ENCODE assay signal across 9 cellular contexts in the genomic region with DNA sequence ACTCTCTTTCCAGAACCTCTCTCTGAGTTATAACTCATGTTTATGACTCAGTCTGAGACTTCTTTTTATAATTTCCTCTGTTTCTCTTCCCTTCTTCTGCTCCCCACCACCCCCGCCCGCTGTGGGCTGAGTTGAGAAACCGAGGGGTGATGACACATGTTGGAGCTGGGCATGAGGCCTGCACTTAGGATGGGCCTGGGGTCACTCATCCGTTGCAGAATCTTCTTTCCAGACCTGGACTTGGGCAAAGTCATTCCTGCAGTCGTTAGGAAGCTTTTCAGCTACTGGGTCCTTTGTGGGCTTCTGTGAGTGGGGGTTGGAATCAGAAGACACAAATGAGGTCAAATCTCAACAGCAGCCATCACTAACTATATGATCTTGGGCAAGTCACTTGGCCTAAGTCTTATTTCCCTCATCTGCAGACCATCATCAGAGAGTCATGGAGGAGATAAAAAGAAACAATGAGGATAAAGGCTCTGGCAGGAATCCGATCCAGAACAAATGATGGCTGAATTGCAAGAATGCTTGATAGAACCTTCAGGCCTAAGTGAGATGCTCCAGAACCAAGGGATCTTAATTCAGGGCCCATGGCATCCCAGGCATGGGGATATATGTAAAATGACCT. TPM values are rescaled to one million over a fixed set of nuclear protein-coding genes. Genes with fewer than 3 reads are reported as not detected.
A peak's percentile ranks its signal among the peaks of the same experiment; 100 is the strongest.
DNase-seq lines count a peak whose midpoint lies in the region; ATAC-seq and TF ChIP-seq lines count a peak whose summit lies in the region.
"Had no signal": no experiment of that assay in that cellular context is flagged by ENCODE, and none has a peak within 500 bp of the region (broad histone marks: within the 10 kb centered on the region; RNA-seq: fewer than 3 reads in every experiment).

No MANE protein-coding gene starts in this region.

- no peak overlapping the region for H3K4me3 Mint-ChIP-seq in activated B cell treated with CpG ODN at 0.5 μM for 24 hours
- H3K4me3 Mint-ChIP-seq: activated naive CD8-positive, alpha-beta T cell treated with anti-CD3 and anti-CD28 coated beads, Interleukin-2, amount 10 ng/mL, durations not matched to agents 7 days and 5 days had no signal

- H3K9me3 Mint-ChIP-seq in activated B cell treated with CpG ODN at 0.5 μM for 24 hours: no peaks in the 10 kb centered on the region
- H3K9me3 Mint-ChIP-seq: activated naive CD8-positive, alpha-beta T cell treated with anti-CD3 and anti-CD28 coated beads, Interleukin-2, amount 10 ng/mL, durations not matched to agents 7 days and 5 days had no signal

- ATAC-seq in activated B cell treated with CpG ODN at 0.5 μM for 24 hours (ENCODE audit: low read depth) (peak; percentile 40), GM21576 (IDR thresholded peaks at IDR 0.05; ENCODE audit: unreplicated experiment) (no peak)

- peak overlapping the region; percentile 38 for H3K27ac Mint-ChIP-seq in activated B cell treated with CpG ODN at 0.5 μM for 24 hours
- H3K27ac Mint-ChIP-seq: activated naive CD8-positive, alpha-beta T cell treated with anti-CD3 and anti-CD28 coated beads, Interleukin-2, amount 10 ng/mL, durations not matched to agents 7 days and 5 days had no signal

- peaks cover 7% of the 10 kb centered on the region for H3K4me1 Mint-ChIP-seq in activated B cell treated with CpG ODN at 0.5 μM for 24 hours

- peak; percentile 47 for DNase-seq in NK-92 treated with Interleukin-12 subunit alpha and Interleukin-12 subunit beta, amount 100 ng/mL, for 24 hours (lab: John Stamatoyannopoulos, UW)
- DNase-seq in NK-92 (lab: John Stamatoyannopoulos, UW; ENCODE audit: unreplicated experiment) (no peak), activated B cell treated with CpG ODN at 0.5 μM for 24 hours (no peak), fibroblast of mammary gland (ENCODE audit: low read depth) (peak; percentile 92), NCI-H2081 (lab: John Stamatoyannopoulos, UW) (no peak), NCI-H2227 treated with DMSO at 0.1 percent for 48 hours (lab: John Stamatoyannopoulos, UW) (no peak)
- DNase-seq in stimulated activated CD8-positive, alpha-beta memory T cell treated with anti-CD3 and anti-CD28 coated beads, Interleukin-7, amount 100 ng/mL, for 4 hours (ENCODE audit: low read depth in 2 of 2): peak; percentile 33 to 38
- DNase-seq: activated naive CD8-positive, alpha-beta T cell treated with anti-CD3 and anti-CD28 coated beads, Interleukin-2, amount 10 ng/mL, durations not matched to agents 7 days and 5 days had no signal

- no peaks in the 10 kb centered on the region for H3K27me3 Mint-ChIP-seq in activated B cell treated with CpG ODN at 0.5 μM for 24 hours
- H3K27me3 Mint-ChIP-seq: activated naive CD8-positive, alpha-beta T cell treated with anti-CD3 and anti-CD28 coated beads, Interleukin-2, amount 10 ng/mL, durations not matched to agents 7 days and 5 days had no signal

- H3K4me3 ChIP-seq in fibroblast of mammary gland (ENCODE audit: control insufficient read depth, low read depth, low read length): no peak overlapping the region

- intact Hi-C loops in activated B cell treated with CpG ODN at 0.5 μM for 24 hours (cut with micrococcal nuclease): no loop called here

- CTCF ChIA-PET in activated B cell treated with CpG ODN at 0.5 μM for 24 hours (lab: Charles Lee): interaction anchor here (1.4 kb wide), 1 partner anchor 20 kb away, joined by 4 read pairs; no protein-coding TSS in a partner anchor

- TF ChIP-seq CTCF in activated B cell treated with CpG ODN at 0.5 μM for 24 hours (IDR thresholded peaks at IDR 0.05) (no peak), fibroblast of mammary gland (conservative IDR thresholded peaks at IDR 0.05; ENCODE audit: control insufficient read depth, insufficient read depth, low read depth, low read length) (no peak)

- H3K36me3 Mint-ChIP-seq in activated B cell treated with CpG ODN at 0.5 μM for 24 hours (ENCODE audit: low read depth): no peaks in the 10 kb centered on the region
- H3K36me3 Mint-ChIP-seq: activated naive CD8-positive, alpha-beta T cell treated with anti-CD3 and anti-CD28 coated beads, Interleukin-2, amount 10 ng/mL, durations not matched to agents 7 days and 5 days had no signal

- POLR2A ChIA-PET in activated B cell treated with CpG ODN at 0.5 μM for 24 hours (lab: Charles Lee): interaction anchor here (0.8 kb wide), 1 partner anchor 82 kb away, joined by 3 read pairs; no protein-coding TSS in a partner anchor

RNA-seq across cellular contexts. Expression of a gene that starts 53.4 kb away (rescaled TPM):
- 139 and 150 TPM in 2 replicates for total RNA-seq in activated B cell treated with CpG ODN at 0.5 μM for 24 hours

Comparison
In these comparisons a context has a peak if more than half of its experiments do, and no peak if none do; other contexts are left out.
1. DNase-seq: peak in NK-92 treated with Interleukin-12 subunit alpha and Interleukin-12 subunit beta, amount 100 ng/mL, for 24 hours (single experiment), fibroblast of mammary gland (single experiment) and stimulated activated CD8-positive, alpha-beta memory T cell treated with anti-CD3 and anti-CD28 coated beads, Interleukin-7, amount 100 ng/mL, for 4 hours (2 of 2); none in NK-92 (single experiment), activated B cell treated with CpG ODN at 0.5 μM for 24 hours (single experiment), NCI-H2081 (0 of 2) and NCI-H2227 treated with DMSO at 0.1 percent for 48 hours (single experiment).